26 cellular contexts compared by ENCODE assay signal in the genomic region with DNA sequence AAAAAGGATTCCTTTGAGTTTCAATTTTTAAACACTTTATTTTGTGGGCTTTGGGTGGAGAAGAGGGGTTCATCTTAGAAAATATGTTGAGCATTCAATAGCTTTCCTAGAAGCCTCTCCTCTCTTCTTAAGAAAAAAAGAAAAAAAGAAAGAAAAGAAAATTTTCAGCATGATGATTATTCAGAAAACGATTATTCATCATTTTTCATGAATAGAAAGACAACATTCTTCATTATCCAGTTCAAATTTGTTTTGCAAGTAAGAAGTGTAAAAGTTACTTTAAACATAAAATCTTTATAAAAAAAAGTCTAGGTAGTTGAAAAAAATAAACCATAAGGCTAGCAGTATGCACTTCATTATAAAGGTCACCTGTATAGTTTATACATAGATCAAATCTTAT.
DNase-seq lines count a peak whose midpoint lies in the region; ATAC-seq, FAIRE-seq and TF ChIP-seq lines count a peak whose summit lies in the region.
"Had no signal": no experiment of that assay in that cellular context is flagged by ENCODE, and none has a peak within 500 bp of the region (broad histone marks: within the 10 kb centered on the region; RNA-seq: fewer than 3 reads in every experiment).

No MANE protein-coding gene starts in this region.

- H3K23ac ChIP-seq in IMR-90 (ENCODE audit: low read depth, low read length) (no peak overlapping the region), neuronal stem cell (ENCODE audit: low read depth, low read length, poor library complexity) (no peak overlapping the region)

- H2BK20ac ChIP-seq in IMR-90 (ENCODE audit: low read depth, low read length), result no peak overlapping the region

- H3K9ac ChIP-seq in IMR-90 (ENCODE audit: low read depth, low read length) (no peak overlapping the region), neuronal stem cell (ENCODE audit: low read depth, low read length, poor library complexity) (no peak overlapping the region)
- H3K9ac ChIP-seq: BLaER1 treated with 17β-estradiol and CSF1 and Interleukin-3, amounts not matched to agents 10 nM and 100 nM had no signal

- intact Hi-C loops in IMR-90 (cut with micrococcal nuclease), result no loop called here

- peaks cover 13% of the 10 kb centered on the region for H3K36me3 Mint-ChIP-seq in neural crest cell (ENCODE audit: low read depth)
- H3K36me3 Mint-ChIP-seq: CD14-positive monocyte; CD8-positive, alpha-beta memory T cell had no signal

- H3K4me3 ChIP-seq in IMR-90 (ENCODE audit: insufficient read depth, low read depth, low read length) (no peak overlapping the region), neuronal stem cell (ENCODE audit: low read length in 2 of 2) (no peak overlapping the region)
- H3K4me3 ChIP-seq: A549; BLaER1 treated with 17β-estradiol and CSF1 and Interleukin-3, amounts not matched to agents 10 nM and 100 nM; GM12878 had no signal

- H2AK5ac ChIP-seq in IMR-90 (ENCODE audit: low read depth, low read length) (no peak overlapping the region), neuronal stem cell (ENCODE audit: low read depth, low read length) (no peak overlapping the region)

- no peaks in the 10 kb centered on the region for H3K4me1 ChIP-seq in IMR-90 (ENCODE audit: control insufficient read depth, insufficient read depth, low read length)
- H3K4me1 ChIP-seq in neuronal stem cell (ENCODE audit: control insufficient read depth in 2 of 2, insufficient read depth in 1 of 2, low read depth in 1 of 2, low read length in 2 of 2), result peaks cover 16 to 17% of the 10 kb centered on the region in 2 donors
- H3K4me1 ChIP-seq: A549, BE2C had no signal

- H3K56ac ChIP-seq in IMR-90 (ENCODE audit: extremely low read depth, insufficient read depth, low read length), result no peak overlapping the region

- no peak overlapping the region for H4K5ac ChIP-seq in IMR-90 (ENCODE audit: low read depth, low read length)

- no CpG with 5 or more reads among the region's 1 CpG for WGBS in IMR-90 (ENCODE audit: extremely low coverage in 2 of 2, insufficient read length in 1 of 2), 2 experiments
- no CpG with 5 or more reads among the region's 1 CpG for WGBS in neuronal stem cell (ENCODE audit: extremely low coverage in 2 of 2, insufficient read length in 2 of 2, insufficient replicate concordance in 1 of 2), 2 donors

- H3K9me1 ChIP-seq in IMR-90 (ENCODE audit: insufficient read depth, low read length), result no peaks in the 10 kb centered on the region

- H4K8ac ChIP-seq in IMR-90 (ENCODE audit: low read depth in 2 of 2, low read length in 2 of 2) (no peak overlapping the region), neuronal stem cell (ENCODE audit: low read depth, low read length) (no peak overlapping the region)

- H3K79me1 ChIP-seq in IMR-90 (ENCODE audit: low read depth in 1 of 2, low read length in 2 of 2), result no peaks in the 10 kb centered on the region
- no peaks in the 10 kb centered on the region for H3K79me1 ChIP-seq in neuronal stem cell (ENCODE audit: low read depth, low read length)

- H3K4me1 Mint-ChIP-seq in neural crest cell, result peaks cover 39% of the 10 kb centered on the region
- H3K4me1 Mint-ChIP-seq: CD14-positive monocyte; CD8-positive, alpha-beta memory T cell had no signal

- H2AK9ac ChIP-seq in IMR-90 (replicated peaks; ENCODE audit: low read depth, low read length, poor library complexity), result no peak overlapping the region

- DNase-seq in IMR-90 (no peak), neural crest cell (ENCODE audit: low read depth, low spot score) (no peak), neuronal stem cell (ENCODE audit: low spot score) (no peak), SIG-M5 (lab: John Stamatoyannopoulos, UW) (no peak)
- DNase-seq: 8988T; ACHN; AML-193; BE2C; CD4-positive, alpha-beta T cell; CD8-positive, alpha-beta memory T cell; DMS 273 treated with DMSO at 0.1 percent for 48 hours; DMS79; EL; GDM1; GOT3; HCEC 1CT had no signal

- FAIRE-seq in colon (lab: Jason Lieb, UNC), result peak; percentile 55
- FAIRE-seq: A549, D721Med, GM12878, GM19239, H54 had no signal

- dilution Hi-C loops in IMR-90 (cut with HindIII; ENCODE audit: low sequenced_read_pairs, unreplicated experiment), result no loop called here

- H4K91ac ChIP-seq in IMR-90 (ENCODE audit: insufficient read depth, low read depth, low read length), result no peak overlapping the region
- H4K91ac ChIP-seq in neuronal stem cell (ENCODE audit: low read depth, low read length, poor library complexity), result no peak overlapping the region

- no peak for TF ChIP-seq CTCF in IMR-90 (conservative IDR thresholded peaks at IDR 0.05; ENCODE audit: low read depth, low read length)
- TF ChIP-seq CTCF in neural crest cell (conservative IDR thresholded peaks at IDR 0.05), result no peak

- H3K9me3 ChIP-seq in IMR-90 (ENCODE audit: control insufficient read depth, insufficient read depth, low read length) (peaks cover 25% of the 10 kb centered on the region), neuronal stem cell (replicated peaks in 1 of 2; ENCODE audit: control insufficient read depth in 2 of 2, insufficient read depth in 1 of 2, low read depth in 1 of 2, low read length in 2 of 2) (peaks cover 3 to 12% of the 10 kb centered on the region in 2 donors)
- H3K9me3 ChIP-seq: BE2C had no signal

- POLR2A ChIA-PET in IMR-90 (lab: Charles Lee; ENCODE audit: unreplicated experiment), result no interaction called here

- peak overlapping the region; percentile 81 for H3K4me3 Mint-ChIP-seq in neural crest cell
- H3K4me3 Mint-ChIP-seq: CD14-positive monocyte; CD4-positive, alpha-beta T cell; CD8-positive, alpha-beta memory T cell had no signal

- H4K20me1 ChIP-seq in IMR-90 (ENCODE audit: insufficient read depth, low read length), result no peaks in the 10 kb centered on the region
- H4K20me1 ChIP-seq: BLaER1 treated with 17β-estradiol and CSF1 and Interleukin-3, amounts not matched to agents 10 nM and 100 nM had no signal

- no peak overlapping the region for H3K4me2 ChIP-seq in IMR-90 (ENCODE audit: low read depth, low read length)
- H3K4me2 ChIP-seq in neuronal stem cell (ENCODE audit: insufficient read depth, low read length, poor library complexity, severe bottlenecking), result no peak overlapping the region
- H3K4me2 ChIP-seq: A549 had no signal

- no peak for TF ChIP-seq RAD21 in IMR-90 (IDR thresholded peaks at IDR 0.05; ENCODE audit: low read length)

- H2BK15ac ChIP-seq in IMR-90 (ENCODE audit: low read depth, low read length), result no peak overlapping the region
- no peak overlapping the region for H2BK15ac ChIP-seq in neuronal stem cell (ENCODE audit: low read length)

- H3K27ac ChIP-seq in IMR-90 (ENCODE audit: insufficient read depth, low read length) (no peak overlapping the region), neuronal stem cell (replicated peaks; ENCODE audit: low read length) (no peak overlapping the region)
- H3K27ac ChIP-seq: A549; BLaER1 treated with 17β-estradiol and CSF1 and Interleukin-3, amounts not matched to agents 10 nM and 100 nM had no signal

- in situ Hi-C loops in IMR-90 (cut with MboI; ENCODE audit: low sequenced_read_pairs), result no loop called here

- H3K36me3 ChIP-seq in IMR-90 (ENCODE audit: control insufficient read depth, insufficient read depth, low read length), result no peaks in the 10 kb centered on the region
- no peaks in the 10 kb centered on the region for H3K36me3 ChIP-seq in neuronal stem cell (replicated peaks in 1 of 2; ENCODE audit: control insufficient read depth in 2 of 2, insufficient read depth in 2 of 2, low read length in 2 of 2)
- H3K36me3 ChIP-seq: BE2C had no signal

- H3K18ac ChIP-seq in IMR-90 (ENCODE audit: low read depth, low read length) (no peak overlapping the region), neuronal stem cell (ENCODE audit: low read length) (no peak overlapping the region)

- no peak overlapping the region for H2BK12ac ChIP-seq in neuronal stem cell (ENCODE audit: low read length)

- ATAC-seq in IMR-90 (ENCODE audit: low read depth), result no peak
- ATAC-seq in GM21528 (IDR thresholded peaks at IDR 0.05; ENCODE audit: low FRiP score, unreplicated experiment), result no peak
- no peak for ATAC-seq in GM21381 (IDR thresholded peaks at IDR 0.05; ENCODE audit: unreplicated experiment)
- ATAC-seq: A549, GM12878 had no signal

- no peak overlapping the region for H3K4ac ChIP-seq in IMR-90 (ENCODE audit: low read depth, low read length)
- H3K4ac ChIP-seq in neuronal stem cell (ENCODE audit: low read length), result no peak overlapping the region

- H3K27me3 ChIP-seq in IMR-90 (ENCODE audit: control insufficient read depth, insufficient read depth, low read length) (no peaks in the 10 kb centered on the region), neuronal stem cell (ENCODE audit: control insufficient read depth in 3 of 3, insufficient read depth in 3 of 3, low read depth in 1 of 3, low read length in 3 of 3) (no peaks in the 10 kb centered on the region)
- H3K27me3 ChIP-seq: BE2C; BLaER1 treated with 17β-estradiol and CSF1 and Interleukin-3, amounts not matched to agents 10 nM and 100 nM had no signal

- CTCF ChIA-PET in IMR-90 (lab: Yijun Ruan, JAX), result no interaction called here

- H2AFZ ChIP-seq in IMR-90 (replicated peaks; ENCODE audit: low read length, poor library complexity) (no peak overlapping the region), neuronal stem cell (ENCODE audit: low read length) (peak overlapping the region; percentile 90)

- no peaks in the 10 kb centered on the region for H3K27me3 Mint-ChIP-seq in neural crest cell (ENCODE audit: low read depth)
- H3K27me3 Mint-ChIP-seq: CD4-positive, alpha-beta T cell; CD8-positive, alpha-beta memory T cell had no signal

- no TSS peak for BruUV-seq in IMR-90 (replicated peaks; lab: Mats Ljungman, UMichigan)

- H2BK120ac ChIP-seq in IMR-90 (ENCODE audit: low read depth, low read length) (no peak overlapping the region), neuronal stem cell (ENCODE audit: low read depth, low read length) (no peak overlapping the region)

- no peak overlapping the region for H3K27ac Mint-ChIP-seq in neural crest cell (ENCODE audit: unreplicated experiment)
- H3K27ac Mint-ChIP-seq: CD14-positive monocyte; CD4-positive, alpha-beta T cell; CD8-positive, alpha-beta memory T cell had no signal

- H3K14ac ChIP-seq in IMR-90 (replicated peaks; ENCODE audit: low read depth, low read length), result no peak overlapping the region
- H3K14ac ChIP-seq in neuronal stem cell (ENCODE audit: low read length), result no peak overlapping the region

- H3K9me3 Mint-ChIP-seq in neural crest cell, result peaks cover 19% of the 10 kb centered on the region

- H2BK5ac ChIP-seq in IMR-90 (ENCODE audit: low read depth, low read length, poor library complexity, severe bottlenecking), result no peak overlapping the region
- no peak overlapping the region for H2BK5ac ChIP-seq in neuronal stem cell (ENCODE audit: low read length)

- TF ChIP-seq POLR2A in IMR-90 (IDR thresholded peaks at IDR 0.05; ENCODE audit: low read depth, low read length), result no peak

TF ChIP-seq in IMR-90, 13 proteins besides CTCF, POLR2A, EP300 and RAD21:
- no peak for TF ChIP-seq CHD1 (IDR thresholded peaks at IDR 0.05; ENCODE audit: low read depth, low read length)
- TF ChIP-seq MAFK (IDR thresholded peaks at IDR 0.05; ENCODE audit: low read depth, low read length), result peak; percentile 21; the same call in 1 of the 2 replicates
TF ChIP-seq in IMR-90: peak in this region for 1.
